ENCODE assay signal across 8 cellular contexts in genomic region chr17:27244481-27245223, GRCh38. TPM values are rescaled to one million over a fixed set of nuclear protein-coding genes. Genes with fewer than 3 reads are reported as not detected.
DNase-seq lines count a peak whose midpoint lies in the region; ATAC-seq and TF ChIP-seq lines count a peak whose summit lies in the region.

No MANE protein-coding gene starts in this region.

- no peaks in the 10 kb centered on the region for H3K9me3 Mint-ChIP-seq in stimulated activated naive B cell treated with anti-CD40 and anti-IgM and Interleukin-4, amounts not matched to agents 10 μg/mL and 1 μg/mL and 100 μg/mL, for 72 hours
- H3K9me3 Mint-ChIP-seq in immature natural killer cell = no peaks in the 10 kb centered on the region

- H3K27me3 Mint-ChIP-seq in stimulated activated naive B cell treated with anti-CD40 and anti-IgM and Interleukin-4, amounts not matched to agents 10 μg/mL and 1 μg/mL and 100 μg/mL, for 72 hours = no peaks in the 10 kb centered on the region
- peaks cover 2 to 5% (median 4%) of the 10 kb centered on the region in 3 donors for H3K27me3 Mint-ChIP-seq in immature natural killer cell (ENCODE audit: low read depth in 3 of 3)

- no peaks in the 10 kb centered on the region for H3K36me3 Mint-ChIP-seq in stimulated activated naive B cell treated with anti-CD40 and anti-IgM and Interleukin-4, amounts not matched to agents 10 μg/mL and 1 μg/mL and 100 μg/mL, for 72 hours
- H3K36me3 Mint-ChIP-seq in immature natural killer cell = no peaks in the 10 kb centered on the region

- TF ChIP-seq CTCF in RWPE2 (IDR thresholded peaks at IDR 0.05; ENCODE audit: poor library complexity, severe bottlenecking) (no peak), fibroblast of the aortic adventitia (IDR thresholded peaks at IDR 0.05; ENCODE audit: insufficient read depth, low read length) (no peak), omental fat pad (IDR thresholded peaks at IDR 0.05) (no peak)

- no peaks in the 10 kb centered on the region for H3K27me3 ChIP-seq in RWPE2 (ENCODE audit: insufficient read depth, poor library complexity, severe bottlenecking)

- DNase-seq in EL (peak; percentile 91), RWPE2 (ENCODE audit: low spot score) (no peak), fibroblast of the aortic adventitia (ENCODE audit: low read depth) (peak; percentile 99), omental fat pad (ENCODE audit: low spot score) (peak; percentile 30), cortex of kidney (lab: John Stamatoyannopoulos, UW) (no peak), immature natural killer cell (no peak)
- no peak for DNase-seq in stimulated activated naive B cell treated with anti-CD40 and anti-IgM and Interleukin-4, amounts not matched to agents 10 μg/mL and 1 μg/mL and 100 μg/mL, for 72 hours

- H3K4me3 ChIP-seq in RWPE2 (ENCODE audit: severe bottlenecking) (peak overlapping the region; percentile 1), fibroblast of the aortic adventitia (ENCODE audit: low read depth, low read length) (peak overlapping the region; percentile 45)

- peaks cover 27 to 45% of the 10 kb centered on the region in 2 donors for H3K4me1 Mint-ChIP-seq in stimulated activated naive B cell treated with anti-CD40 and anti-IgM and Interleukin-4, amounts not matched to agents 10 μg/mL and 1 μg/mL and 100 μg/mL, for 72 hours
- peaks cover 7 to 11% of the 10 kb centered on the region in 2 donors for H3K4me1 Mint-ChIP-seq in immature natural killer cell

- H3K27ac Mint-ChIP-seq in stimulated activated naive B cell treated with anti-CD40 and anti-IgM and Interleukin-4, amounts not matched to agents 10 μg/mL and 1 μg/mL and 100 μg/mL, for 72 hours = no peak overlapping the region
- H3K27ac Mint-ChIP-seq in immature natural killer cell = peak overlapping the region in 2 of 6 donors; percentile 13 to 79

- H3K9me3 ChIP-seq in RWPE2 (ENCODE audit: severe bottlenecking) = no peaks in the 10 kb centered on the region

- no peak overlapping the region for H3K4me3 Mint-ChIP-seq in stimulated activated naive B cell treated with anti-CD40 and anti-IgM and Interleukin-4, amounts not matched to agents 10 μg/mL and 1 μg/mL and 100 μg/mL, for 72 hours
- H3K4me3 Mint-ChIP-seq in immature natural killer cell = no peak overlapping the region

- peaks cover 53% of the 10 kb centered on the region for H3K4me1 ChIP-seq in RWPE2 (ENCODE audit: insufficient read depth, poor library complexity, severe bottlenecking)

- peak overlapping the region; percentile 86 for H3K27ac ChIP-seq in RWPE2 (ENCODE audit: poor library complexity, severe bottlenecking)

- no peaks in the 10 kb centered on the region for H3K36me3 ChIP-seq in RWPE2 (ENCODE audit: low read depth)

- ATAC-seq in RWPE2 (ENCODE audit: low read depth) (peak; percentile 43), omental fat pad (ENCODE audit: low FRiP score) (peak; percentile 92), HG02623 (IDR thresholded peaks at IDR 0.05; ENCODE audit: unreplicated experiment) (no peak)
- ATAC-seq in stimulated activated naive B cell treated with anti-CD40 and anti-IgM and Interleukin-4, amounts not matched to agents 10 μg/mL and 1 μg/mL and 100 μg/mL, for 72 hours (replicated peaks) = no peak

RNA-seq across cellular contexts. Expression of gene WSB1, which starts 49.3 kb away (rescaled TPM):
- total RNA-seq in fibroblast of the aortic adventitia (ENCODE audit: low replicate concordance) = 99.0 and 177 TPM in 2 replicates
- total RNA-seq in omental fat pad = 100 to 1,000 TPM; 136 to 217 (median 175) TPM
- 100 to 1,000 TPM; 163 to 253 (median 232) TPM for polyA plus RNA-seq in immature natural killer cell

Comparison
In these comparisons a context has a peak if more than half of its experiments do, and no peak if none do; other contexts are left out.
1. DNase-seq: peak in EL (single experiment), fibroblast of the aortic adventitia (single experiment) and omental fat pad (single experiment); none in RWPE2 (single experiment), cortex of kidney (single experiment), stimulated activated naive B cell treated with anti-CD40 and anti-IgM and Interleukin-4, amounts not matched to agents 10 μg/mL and 1 μg/mL and 100 μg/mL, for 72 hours (single experiment) and immature natural killer cell (0 of 3).
2. ATAC-seq: peak in RWPE2 (single experiment) and omental fat pad (single experiment); none in stimulated activated naive B cell treated with anti-CD40 and anti-IgM and Interleukin-4, amounts not matched to agents 10 μg/mL and 1 μg/mL and 100 μg/mL, for 72 hours (0 of 2) and HG02623 (single experiment).